12 cellular contexts compared by ENCODE assay signal in the genomic region with DNA sequence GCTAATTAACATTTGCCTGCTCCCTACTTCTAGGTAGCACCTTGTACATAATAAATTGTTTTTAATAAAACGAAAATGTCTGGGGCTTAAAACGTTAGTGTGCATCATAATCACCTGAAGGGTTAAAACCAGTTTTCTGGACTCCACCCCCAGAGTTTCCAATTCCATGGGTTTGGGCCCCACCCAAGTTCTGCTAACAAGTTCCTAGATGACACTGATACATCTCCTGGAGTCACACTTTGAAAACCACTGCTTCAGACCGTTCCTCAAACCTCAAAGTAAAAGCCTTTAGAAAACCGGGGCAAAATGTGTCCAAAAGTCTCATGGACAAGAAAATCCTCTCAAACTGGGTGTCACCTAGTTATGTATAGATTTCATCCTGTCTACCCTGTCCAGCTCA. TPM values are rescaled to one million over a fixed set of nuclear protein-coding genes. Genes with fewer than 3 reads are reported as not detected.
A peak's percentile ranks its signal among the peaks of the same experiment; 100 is the strongest.
DNase-seq lines count a peak whose midpoint lies in the region; ATAC-seq, FAIRE-seq and TF ChIP-seq lines count a peak whose summit lies in the region.
"Had no signal": no experiment of that assay in that cellular context is flagged by ENCODE, and none has a peak within 500 bp of the region (broad histone marks: within the 10 kb centered on the region; RNA-seq: fewer than 3 reads in every experiment).

No MANE protein-coding gene starts in this region.

- TF ChIP-seq POLR2A in HepG2 (IDR thresholded peaks at IDR 0.05; ENCODE audit: insufficient read depth in 1 of 2, low read depth in 2 of 2, low read length in 2 of 2) (no peak), right lobe of liver (IDR thresholded peaks at IDR 0.05) (no peak), adrenal gland (IDR thresholded peaks at IDR 0.05) (no peak)

- intact Hi-C loops in HepG2 (cut with micrococcal nuclease; ENCODE audit: unreplicated experiment) (no loop called here), right lobe of liver (cut with DNase I) (no loop called here), adrenal gland (cut with DNase I) (loop anchor here in 1 of 2 donors (10.0 kb wide), 2 partner anchors 94 to 146 kb away; no protein-coding TSS in a partner anchor)

- 91% methylated on average over 4 of the region's 4 CpGs for WGBS in HepG2 (ENCODE audit: low lambda C conversion rate)
- WGBS in right lobe of liver (ENCODE audit: insufficient coverage, low coverage, low lambda C conversion rate, missing lambda C conversion rate): 69% methylated on average over 4 of the region's 4 CpGs
- 46 to 75% (median 67%) methylated on average over 4 of the region's 4 CpGs for WGBS in adrenal gland, 4 donors

- TF ChIP-seq RAD21 in HepG2 (CRISPR knock-in tag; IDR thresholded peaks at IDR 0.05): no peak

- no peak overlapping the region for H3K4me3 ChIP-seq in HepG2 (replicated peaks in 1 of 3; ENCODE audit: insufficient read depth in 1 of 3, low read depth in 2 of 3, low read length in 3 of 3)
- H3K4me3 ChIP-seq in right lobe of liver: no peak overlapping the region
- no peak overlapping the region for H3K4me3 ChIP-seq in adrenal gland
- H3K4me3 ChIP-seq: MG63, spleen, uterus had no signal

- H4K20me1 ChIP-seq in HepG2 (ENCODE audit: insufficient read depth, low read length): no peaks in the 10 kb centered on the region

- no peak for FAIRE-seq in HepG2 (lab: Jason Lieb, UNC)
- FAIRE-seq: G401.6 had no signal

- H3K9me3 ChIP-seq in HepG2 (ENCODE audit: low read length) (no peaks in the 10 kb centered on the region), right lobe of liver (no peaks in the 10 kb centered on the region), adrenal gland (replicated peaks in 1 of 3) (no peaks in the 10 kb centered on the region)
- H3K9me3 ChIP-seq: spleen, uterus had no signal

- peaks cover 72% of the 10 kb centered on the region for H3K4me1 ChIP-seq in HepG2 (ENCODE audit: insufficient read depth, low read length)
- no peaks in the 10 kb centered on the region for H3K4me1 ChIP-seq in right lobe of liver
- no peaks in the 10 kb centered on the region for H3K4me1 ChIP-seq in adrenal gland (replicated peaks in 1 of 2)
- H3K4me1 ChIP-seq: uterus had no signal

- H3K9ac ChIP-seq in HepG2 (ENCODE audit: insufficient read depth, low read depth, low read length): peak overlapping the region; percentile 16; the same call in 1 of the 2 replicates

- H3K79me2 ChIP-seq in HepG2 (ENCODE audit: insufficient read depth, low read length): peaks cover 97% of the 10 kb centered on the region

- in situ Hi-C loops in HepG2 (cut with HindIII; ENCODE audit: extremely low pct_ligation_motif_present, low pct_unique_long_range_greater_than_20kb): no loop called here

- TF ChIP-seq EP300 in HepG2 (IDR thresholded peaks at IDR 0.05; ENCODE audit: low read depth in 2 of 2, low read length in 2 of 2) (no peak), HepG2 (CRISPR knock-in tag; IDR thresholded peaks at IDR 0.05; ENCODE audit: borderline replicate concordance) (no peak)

- TF ChIP-seq CTCF in HepG2 (CRISPR knock-in tag; IDR thresholded peaks at IDR 0.05): no peak
- TF ChIP-seq CTCF in right lobe of liver (IDR thresholded peaks at IDR 0.05): no peak
- TF ChIP-seq CTCF in adrenal gland (IDR thresholded peaks at IDR 0.05): no peak

- BruUV-seq in HepG2 (replicated peaks; lab: Mats Ljungman, UMichigan): no TSS peak

- CTCF ChIA-PET in HepG2 (lab: Yijun Ruan, JAX; ENCODE audit: low intra/inter-chr PET ratio, low total read pairs): no interaction called here

- H3K36me3 ChIP-seq in HepG2 (replicated peaks in 1 of 2; ENCODE audit: control insufficient read depth in 1 of 2, insufficient read depth in 2 of 2, low read length in 2 of 2) (no peaks in the 10 kb centered on the region), right lobe of liver (no peaks in the 10 kb centered on the region), adrenal gland (replicated peaks in 1 of 2) (no peaks in the 10 kb centered on the region)
- H3K36me3 ChIP-seq: spleen, uterus had no signal

- H3K27me3 ChIP-seq in HepG2 (ENCODE audit: control insufficient read depth in 1 of 2, insufficient read depth in 2 of 2, low read length in 2 of 2) (no peaks in the 10 kb centered on the region), right lobe of liver (no peaks in the 10 kb centered on the region), adrenal gland (no peaks in the 10 kb centered on the region)
- H3K27me3 ChIP-seq: MG63, spleen, uterus had no signal

- POLR2A ChIA-PET in HepG2 (lab: Yijun Ruan, JAX): interaction anchor here (1.8 to 2.8 kb wide), 2 partner anchors 9 to 155 kb away, joined by 5 to 16 read pairs; partner anchors contain the start of genes CYCS and OSBPL3

- no peak for DNase-seq in HepG2 (ENCODE audit: low spot score)
- DNase-seq in right lobe of liver: no peak
- DNase-seq in amniotic epithelial cell (ENCODE audit: low read depth): peak; percentile 24
- DNase-seq in iris pigment epithelial cell (ENCODE audit: low read depth): peak; percentile 59
- DNase-seq in adrenal gland: no peak
- DNase-seq in ecto neural progenitor cell (ENCODE audit: low spot score): no peak
- DNase-seq in NK-92 treated with Interleukin-12 subunit alpha and Interleukin-12 subunit beta, amount 100 ng/mL, for 24 hours (lab: John Stamatoyannopoulos, UW): no peak
- DNase-seq: spleen, uterus had no signal

- H2AFZ ChIP-seq in HepG2 (ENCODE audit: low read length): no peak overlapping the region

- no peak for ATAC-seq in HepG2
- ATAC-seq in right lobe of liver: no peak
- ATAC-seq in GM19395 (IDR thresholded peaks at IDR 0.05; ENCODE audit: unreplicated experiment): no peak

- H3K4me2 ChIP-seq in HepG2 (ENCODE audit: low read depth, low read length): peak overlapping the region; percentile 22; the same call in 1 of the 2 replicates

- H3K27ac ChIP-seq in HepG2 (ENCODE audit: extremely low read length, insufficient read depth, low read length) (peak overlapping the region; percentile 60), right lobe of liver (no peak overlapping the region), adrenal gland (no peak overlapping the region)
- H3K27ac ChIP-seq: spleen, uterus had no signal

TF ChIP-seq in HepG2, 621 proteins besides CTCF, POLR2A, EP300 and RAD21:
- no peak for TF ChIP-seq TP53 (CRISPR knock-in tag; conservative IDR thresholded peaks at IDR 0.05)
- no peak for TF ChIP-seq ZNF841 (CRISPR knock-in tag; IDR thresholded peaks at IDR 0.05; ENCODE audit: borderline replicate concordance)
- no peak for TF ChIP-seq ZNF569 (CRISPR knock-in tag; IDR thresholded peaks at IDR 0.05; ENCODE audit: borderline replicate concordance)
- TF ChIP-seq ZFP41 (CRISPR knock-in tag; IDR thresholded peaks at IDR 0.05; ENCODE audit: borderline replicate concordance): no peak
- no peak for TF ChIP-seq KLF9 (CRISPR knock-in tag; IDR thresholded peaks at IDR 0.05; ENCODE audit: low read depth)
- no peak for TF ChIP-seq ZNF460 (CRISPR knock-in tag; IDR thresholded peaks at IDR 0.05; ENCODE audit: borderline replicate concordance)
- TF ChIP-seq PRMT3 (CRISPR knock-in tag; IDR thresholded peaks at IDR 0.05; ENCODE audit: borderline replicate concordance, low read depth): no peak
- no peak for TF ChIP-seq TEAD3 (CRISPR knock-in tag; optimal IDR thresholded peaks at IDR 0.05; ENCODE audit: borderline replicate concordance)
- TF ChIP-seq MLX (CRISPR knock-in tag; IDR thresholded peaks at IDR 0.05): no peak
- no peak for TF ChIP-seq SMARCE1 (IDR thresholded peaks at IDR 0.05; ENCODE audit: borderline replicate concordance)
- TF ChIP-seq HNRNPLL (IDR thresholded peaks at IDR 0.05; ENCODE audit: low read depth, low read length, poor library complexity, severe bottlenecking): no peak
- TF ChIP-seq HMG20B (CRISPR knock-in tag; conservative IDR thresholded peaks at IDR 0.05): no peak
- no peak for TF ChIP-seq ZKSCAN8 (CRISPR knock-in tag; IDR thresholded peaks at IDR 0.05; ENCODE audit: borderline replicate concordance)

RNA-seq across cellular contexts. Expression of gene OSBPL3, which starts 9.3 kb away (rescaled TPM):
- total RNA-seq in HepG2 (2016; rRNA removed; fragmentation: Illumina TruSeq; extraction: Trizol) (26.4 and 28.9 TPM in 2 replicates), right lobe of liver (1 to 10 TPM in 5 of 6 experiments, under 1 TPM in 1; 0.70 to 8.2 (median 2.4) TPM), adrenal gland (1 to 10 TPM; 1.1 to 8.4 (median 3.6) TPM)
- 6.6 and 7.4 TPM in 2 replicates for total RNA-seq in HepG2 (2016; cell fraction: cytosol; rRNA removed; fragmentation: Illumina TruSeq; extraction: Trizol; ENCODE audit: low read depth)
- total RNA-seq in HepG2 (2016; cell fraction: insoluble cytoplasmic fraction; rRNA removed; fragmentation: Illumina TruSeq; extraction: Trizol): 22.4 and 26.0 TPM in 2 replicates
- total RNA-seq in HepG2 (2016; cell fraction: membrane; rRNA removed; fragmentation: Illumina TruSeq; extraction: Trizol): 11.1 and 11.2 TPM in 2 replicates
- 39.7 and 41.7 TPM in 2 replicates for total RNA-seq in HepG2 (2016; cell fraction: nucleus; rRNA removed; fragmentation: Illumina TruSeq; extraction: Trizol)
- polyA plus RNA-seq in HepG2 (2011; rRNA removed) (8.8 and 9.7 TPM in 2 replicates), adrenal gland (1 to 10 TPM; 1.7 to 3.5 (median 1.8) TPM)
- polyA plus RNA-seq in HepG2 (2011; cell fraction: cytosol; rRNA removed): 3.7 and 4.4 TPM in 2 replicates
- polyA plus RNA-seq in HepG2 (2011; cell fraction: nucleus; rRNA removed): 22.4 and 23.2 TPM in 2 replicates
- 7.1 and 8.1 TPM in 2 replicates for polyA plus RNA-seq in HepG2 (2012)
- 1.5 and 1.8 TPM in 2 replicates for polyA plus RNA-seq in HepG2 (2016; cell fraction: cytosol; fragmentation: Illumina TruSeq; extraction: Trizol; ENCODE audit: low read depth)
- polyA plus RNA-seq in HepG2 (2016; cell fraction: insoluble cytoplasmic fraction; fragmentation: Illumina TruSeq; extraction: Trizol; ENCODE audit: low read depth): 16.7 and 19.5 TPM in 2 replicates
- polyA plus RNA-seq in HepG2 (2016; cell fraction: membrane; fragmentation: Illumina TruSeq; extraction: Trizol; ENCODE audit: low read depth): 4.2 and 4.7 TPM in 2 replicates
- polyA plus RNA-seq in HepG2 (2016; cell fraction: nucleus; fragmentation: Illumina TruSeq; extraction: Trizol; ENCODE audit: insufficient read depth, low read depth): 65.6 and 72.4 TPM in 2 replicates
- 15.3 and 17.6 TPM in 2 replicates for polyA minus RNA-seq in HepG2 (2011; rRNA and poly(A)+ RNA removed; ENCODE audit: low replicate concordance)
- polyA minus RNA-seq in HepG2 (2011; cell fraction: cytosol; rRNA and poly(A)+ RNA removed): 8.8 and 11.6 TPM in 2 replicates
- 43.5 and 49.5 TPM in 2 replicates for polyA minus RNA-seq in HepG2 (2011; cell fraction: nucleus; rRNA and poly(A)+ RNA removed)

Comparison
In these comparisons a context has a peak if more than half of its experiments do, and no peak if none do; other contexts are left out.
1. DNase-seq: peak in amniotic epithelial cell (single experiment) and iris pigment epithelial cell (single experiment); none in HepG2 (single experiment), right lobe of liver (0 of 3), adrenal gland (0 of 7), ecto neural progenitor cell (single experiment) and NK-92 treated with Interleukin-12 subunit alpha and Interleukin-12 subunit beta, amount 100 ng/mL, for 24 hours (single experiment).